Comparison of ENCODE assay signal across 8 cellular contexts in the genomic region with DNA sequence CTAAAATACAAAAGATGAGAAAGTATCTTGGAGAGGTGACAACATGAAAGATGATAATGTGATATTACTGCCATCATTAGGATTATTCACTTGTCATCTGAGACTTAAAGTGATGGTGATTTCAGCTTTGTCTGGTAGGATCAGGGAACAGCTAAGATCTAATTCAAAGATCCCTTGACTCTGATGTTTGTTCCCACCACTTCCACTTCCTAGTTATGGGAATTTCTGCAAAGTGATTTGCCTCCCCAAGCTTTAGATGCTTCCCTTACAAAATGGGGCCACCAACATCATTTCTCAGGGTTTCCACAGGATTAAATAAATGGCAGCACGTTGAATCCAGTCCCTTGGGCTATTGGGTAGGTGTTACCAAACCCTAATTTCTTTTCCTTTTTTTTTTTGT.
"Had no signal": no experiment of that assay in that cellular context is flagged by ENCODE, and none has a peak within 500 bp of the region (broad histone marks: within the 10 kb centered on the region; RNA-seq: fewer than 3 reads in every experiment).

No MANE protein-coding gene starts in this region.

- DNase-seq: GDM1, GF-D8 had no signal

- ATAC-seq: GM12878 had no signal

- H3K4me3 ChIP-seq: GM12878 had no signal

- FAIRE-seq: G401.6, GM12878, GM12891, GM12892, GM18507, GM19239 had no signal
